ENCODE assay signal across 8 cellular contexts in genomic region chr18:79625195-79625923, GRCh38. TPM values are rescaled to one million over a fixed set of nuclear protein-coding genes. Genes with fewer than 3 reads are reported as not detected.
DNase-seq lines count a peak whose midpoint lies in the region; ATAC-seq and TF ChIP-seq lines count a peak whose summit lies in the region.

No MANE protein-coding gene starts in this region.

- ATAC-seq in GM21367 (IDR thresholded peaks at IDR 0.05; ENCODE audit: unreplicated experiment) (peak; percentile 73), HG03571 (IDR thresholded peaks at IDR 0.05; ENCODE audit: unreplicated experiment) (peak; percentile 70), foreskin keratinocyte (peak; percentile 79)

- H3K9me3 ChIP-seq in vagina = no peaks in the 10 kb centered on the region
- no peaks in the 10 kb centered on the region for H3K9me3 ChIP-seq in HAP-1
- H3K9me3 ChIP-seq in mammary epithelial cell (replicated peaks; ENCODE audit: insufficient read depth, low read length) = peaks cover 31% of the 10 kb centered on the region

- no TSS peak for BruUV-seq in mammary epithelial cell (replicated peaks; lab: Mats Ljungman, UMichigan)

- in situ Hi-C loops in HAP-1 (cut with MboI; ENCODE audit: low sequenced_read_pairs) (no loop called here), mammary epithelial cell (cut with MboI; ENCODE audit: low sequenced_read_pairs in 2 of 2) (no loop called here)

- dilution Hi-C loops in mammary epithelial cell (cut with HindIII; ENCODE audit: low sequenced_read_pairs) = loop anchor here (5.0 kb wide), 1 partner anchor 38 kb away; no protein-coding TSS in a partner anchor

- H4K20me1 ChIP-seq in mammary epithelial cell (ENCODE audit: insufficient read depth, low read length) = no peaks in the 10 kb centered on the region

- DNase-seq in GM10248 (ENCODE audit: extremely low spot score) (peak; percentile 74), foreskin keratinocyte (peak; percentile 39), vagina (ENCODE audit: extremely low spot score in 2 of 2) (no peak), HAP-1 (ENCODE audit: low spot score in 2 of 2) (no peak), mammary epithelial cell (no peak), T-helper 1 cell (no peak)

- H3K27ac ChIP-seq in foreskin keratinocyte (no peak overlapping the region), vagina (no peak overlapping the region), mammary epithelial cell (ENCODE audit: insufficient read depth, low read depth, low read length) (no peak overlapping the region)

- CTCF ChIA-PET in GM10248 (lab: Yijun Ruan, JAX) = interaction anchor here (1.0 to 2.9 kb wide), 5 partner anchors 10 to 250 kb away, joined by 4 to 13 read pairs (median 6); no protein-coding TSS in a partner anchor
- CTCF ChIA-PET in mammary epithelial cell (lab: Charles Lee; ENCODE audit: low non-redundant PET) = no interaction called here

- 41% methylated on average over 17 of the region's 17 CpGs for WGBS in mammary epithelial cell (ENCODE audit: low coverage, missing lambda C conversion rate)

- H3K27me3 ChIP-seq in foreskin keratinocyte (peaks cover 3% of the 10 kb centered on the region), vagina (no peaks in the 10 kb centered on the region), HAP-1 (ENCODE audit: low read depth) (no peaks in the 10 kb centered on the region), mammary epithelial cell (ENCODE audit: insufficient read depth, low read length) (no peaks in the 10 kb centered on the region)

- H3K4me3 ChIP-seq in vagina (no peak overlapping the region), HAP-1 (no peak overlapping the region), mammary epithelial cell (replicated peaks in 1 of 3; ENCODE audit: insufficient read depth in 1 of 3, low read depth in 2 of 3, low read length in 3 of 3) (no peak overlapping the region)

- no peaks in the 10 kb centered on the region for H3K79me2 ChIP-seq in mammary epithelial cell (ENCODE audit: insufficient read depth, low read length)

- TF ChIP-seq CTCF in GM10248 (IDR thresholded peaks at IDR 0.05; ENCODE audit: control extremely low read depth, extremely low read depth, low read depth, missing control alignments) = no peak
- TF ChIP-seq CTCF in foreskin keratinocyte (conservative IDR thresholded peaks at IDR 0.05) = no peak
- TF ChIP-seq CTCF in vagina (IDR thresholded peaks at IDR 0.05) = no peak
- no peak for TF ChIP-seq CTCF in mammary epithelial cell (conservative IDR thresholded peaks at IDR 0.05 in 1 of 2, IDR thresholded peaks at IDR 0.05 in 1 of 2; ENCODE audit: extremely low read depth in 1 of 2, insufficient read depth in 1 of 2, low read depth in 1 of 2, low read length in 2 of 2)

- TF ChIP-seq POLR2A in vagina (IDR thresholded peaks at IDR 0.05) = no peak

- H3K36me3 ChIP-seq in vagina (no peaks in the 10 kb centered on the region), HAP-1 (replicated peaks) (no peaks in the 10 kb centered on the region), mammary epithelial cell (ENCODE audit: insufficient read depth, low read length) (no peaks in the 10 kb centered on the region)

- POLR2A ChIA-PET in GM10248 (lab: Yijun Ruan, JAX) = no interaction called here

- H3K4me2 ChIP-seq in mammary epithelial cell (ENCODE audit: insufficient read depth, low read depth, low read length) = no peak overlapping the region

- H2AFZ ChIP-seq in mammary epithelial cell (ENCODE audit: low read depth, low read length) = no peak overlapping the region

- H3K4me1 ChIP-seq in foreskin keratinocyte (peaks cover 3% of the 10 kb centered on the region), vagina (no peaks in the 10 kb centered on the region), HAP-1 (no peaks in the 10 kb centered on the region), mammary epithelial cell (ENCODE audit: insufficient read depth, low read length) (no peaks in the 10 kb centered on the region)

- no peak overlapping the region for H3K9ac ChIP-seq in mammary epithelial cell (ENCODE audit: insufficient read depth, low read length)

- intact Hi-C loops in vagina (cut with DNase I) = no loop called here
- intact Hi-C loops in mammary epithelial cell (cut with micrococcal nuclease) = no loop called here

RNA-seq across cellular contexts. Expression of gene CTDP1, which starts 54.2 kb away (rescaled TPM):
- 15.0 and 15.2 TPM in 2 replicates for total RNA-seq in foreskin keratinocyte
- polyA plus RNA-seq in foreskin keratinocyte = 12.1 and 13.5 TPM in 2 replicates
- 23.3 TPM for total RNA-seq in vagina
- 10 to 100 TPM; 20.7 to 23.5 TPM for total RNA-seq in mammary epithelial cell
- polyA plus RNA-seq in mammary epithelial cell = 9.6 TPM
- 44.1 TPM for polyA minus RNA-seq in mammary epithelial cell

Comparison
In these comparisons a context has a peak if more than half of its experiments do, and no peak if none do; other contexts are left out.
1. DNase-seq: peak in GM10248 (single experiment) and foreskin keratinocyte (2 of 2); none in vagina (0 of 2), HAP-1 (0 of 2), mammary epithelial cell (single experiment) and T-helper 1 cell (0 of 5).
2. Peak in every context shown above with its lines, with median percentiles within 50 percentile points of each other: ATAC-seq.